ENCODE assay signal across 16 cellular contexts in genomic region chr1:98898901-98899300, GRCh38.
DNase-seq lines count a peak whose midpoint lies in the region; ATAC-seq and TF ChIP-seq lines count a peak whose summit lies in the region.
"Had no signal": no experiment of that assay in that cellular context is flagged by ENCODE, and none has a peak within 500 bp of the region (broad histone marks: within the 10 kb centered on the region; RNA-seq: fewer than 3 reads in every experiment).

No MANE protein-coding gene starts in this region.

- CTCF ChIA-PET in BJ (lab: Yijun Ruan, JAX), result interaction anchor here (0.7 to 1.7 kb wide), 2 partner anchors 8 to 986 kb away, joined by 3 to 5 read pairs; no protein-coding TSS in a partner anchor

- H3K4me3 ChIP-seq in BJ (ENCODE audit: low read depth, low read length) (no peak overlapping the region), GM23248 (no peak overlapping the region), retinal pigment epithelial cell (ENCODE audit: low read length) (no peak overlapping the region), transverse colon (no peak overlapping the region)

- no peak for TF ChIP-seq POLR2A in transverse colon (IDR thresholded peaks at IDR 0.05)

- ATAC-seq in HG03196 (IDR thresholded peaks at IDR 0.05; ENCODE audit: unreplicated experiment) (no peak), GM21381 (IDR thresholded peaks at IDR 0.05; ENCODE audit: unreplicated experiment) (no peak)
- ATAC-seq: Panc1, Right ventricle myocardium inferior, SK-N-SH treated with all-trans-retinoic acid at 6 μM for 48 hours had no signal

- WGBS in GM23248 (ENCODE audit: low coverage in 1 of 2, low lambda C conversion rate in 2 of 2, missing lambda C conversion rate in 2 of 2), 2 experiments, result 51 to 54% methylated on average over 2 of the region's 2 CpGs
- WGBS in transverse colon (ENCODE audit: low coverage in 1 of 2), 2 donors, result 20 to 60% methylated on average over 1 to 2 of the region's 2 CpGs

- 0 out of 2 replicates have a peak overlapping the region, but pooled peaks have one; percentile 22 for H2AFZ ChIP-seq in GM23248

- no peak for TF ChIP-seq EP300 in transverse colon (IDR thresholded peaks at IDR 0.05; ENCODE audit: low read depth)

- no peaks in the 10 kb centered on the region for H4K20me1 ChIP-seq in GM23248 (ENCODE audit: insufficient read depth)

- no peaks in the 10 kb centered on the region for H3K27me3 ChIP-seq in BJ (ENCODE audit: control insufficient read depth, insufficient read depth, low read length)
- no peaks in the 10 kb centered on the region for H3K27me3 ChIP-seq in GM23248 (replicated peaks; ENCODE audit: insufficient read depth)
- H3K27me3 ChIP-seq in transverse colon, result no peaks in the 10 kb centered on the region

- no peak overlapping the region for H3K4me2 ChIP-seq in GM23248 (ENCODE audit: unreplicated experiment)

- H3K9ac ChIP-seq in GM23248, result no peak overlapping the region

- H3K36me3 ChIP-seq in BJ (ENCODE audit: control insufficient read depth, insufficient read depth, low read length), result no peaks in the 10 kb centered on the region
- H3K36me3 ChIP-seq in GM23248 (ENCODE audit: low read depth), result no peaks in the 10 kb centered on the region
- no peaks in the 10 kb centered on the region for H3K36me3 ChIP-seq in transverse colon

- H3F3A ChIP-seq in GM23248 (ENCODE audit: insufficient read depth), result no peaks in the 10 kb centered on the region

- H3K9me2 ChIP-seq in GM23248 (ENCODE audit: insufficient read depth), result no peaks in the 10 kb centered on the region

- H3K4me1 ChIP-seq in GM23248 (ENCODE audit: insufficient read depth), result peaks cover 9% of the 10 kb centered on the region
- no peaks in the 10 kb centered on the region for H3K4me1 ChIP-seq in transverse colon

- H3K27ac ChIP-seq in GM23248 (no peak overlapping the region), transverse colon (no peak overlapping the region)

- no peak for TF ChIP-seq CTCF in BJ (IDR thresholded peaks at IDR 0.05; ENCODE audit: insufficient read depth, low read depth, low read length)
- no peak for TF ChIP-seq CTCF in retinal pigment epithelial cell (conservative IDR thresholded peaks at IDR 0.05; ENCODE audit: low read depth, low read length)
- no peak for TF ChIP-seq CTCF in GM20000 (IDR thresholded peaks at IDR 0.05; ENCODE audit: extremely low read depth, missing control alignments)
- no peak for TF ChIP-seq CTCF in transverse colon (IDR thresholded peaks at IDR 0.05)

- no peaks in the 10 kb centered on the region for H3K79me2 ChIP-seq in GM23248 (ENCODE audit: insufficient read depth)

- POLR2A ChIA-PET in BJ (lab: Charles Lee), result no interaction called here

- intact Hi-C loops in transverse colon (cut with DNase I; ENCODE audit: low total_unique reads), result no loop called here

- in situ Hi-C loops in GM23248 (cut with MboI) (no loop called here), transverse colon (cut with MboI; ENCODE audit: low pct_ligation_motif_present in 1 of 4, low pct_unique_long_range_greater_than_20kb in 1 of 4, low sequenced_read_pairs in 3 of 4) (no loop called here)

- DNase-seq in BJ (ENCODE audit: low read depth) (peak; percentile 1), GM23248 (peak; percentile 42), dedifferentiated amniotic fluid mesenchymal stem cell (ENCODE audit: extremely low spot score) (peak; percentile 61), retinal pigment epithelial cell (ENCODE audit: low read depth) (peak; percentile 60), GM20000 (ENCODE audit: low spot score) (no peak), transverse colon (no peak)
- DNase-seq: ACHN, C1 segment of cervical spinal cord, DMS153, GOT3, NCI-H69 had no signal

- H3K9me3 ChIP-seq in GM23248 (ENCODE audit: low read depth) (no peaks in the 10 kb centered on the region), transverse colon (no peaks in the 10 kb centered on the region)

Comparison
In these comparisons a context has a peak if more than half of its experiments do, and no peak if none do; other contexts are left out.
1. DNase-seq: peak in BJ (single experiment), GM23248 (single experiment), dedifferentiated amniotic fluid mesenchymal stem cell (single experiment) and retinal pigment epithelial cell (single experiment); none in GM20000 (single experiment) and transverse colon (single experiment).